Comparison of ENCODE assay signal across 23 cellular contexts in the genomic region with DNA sequence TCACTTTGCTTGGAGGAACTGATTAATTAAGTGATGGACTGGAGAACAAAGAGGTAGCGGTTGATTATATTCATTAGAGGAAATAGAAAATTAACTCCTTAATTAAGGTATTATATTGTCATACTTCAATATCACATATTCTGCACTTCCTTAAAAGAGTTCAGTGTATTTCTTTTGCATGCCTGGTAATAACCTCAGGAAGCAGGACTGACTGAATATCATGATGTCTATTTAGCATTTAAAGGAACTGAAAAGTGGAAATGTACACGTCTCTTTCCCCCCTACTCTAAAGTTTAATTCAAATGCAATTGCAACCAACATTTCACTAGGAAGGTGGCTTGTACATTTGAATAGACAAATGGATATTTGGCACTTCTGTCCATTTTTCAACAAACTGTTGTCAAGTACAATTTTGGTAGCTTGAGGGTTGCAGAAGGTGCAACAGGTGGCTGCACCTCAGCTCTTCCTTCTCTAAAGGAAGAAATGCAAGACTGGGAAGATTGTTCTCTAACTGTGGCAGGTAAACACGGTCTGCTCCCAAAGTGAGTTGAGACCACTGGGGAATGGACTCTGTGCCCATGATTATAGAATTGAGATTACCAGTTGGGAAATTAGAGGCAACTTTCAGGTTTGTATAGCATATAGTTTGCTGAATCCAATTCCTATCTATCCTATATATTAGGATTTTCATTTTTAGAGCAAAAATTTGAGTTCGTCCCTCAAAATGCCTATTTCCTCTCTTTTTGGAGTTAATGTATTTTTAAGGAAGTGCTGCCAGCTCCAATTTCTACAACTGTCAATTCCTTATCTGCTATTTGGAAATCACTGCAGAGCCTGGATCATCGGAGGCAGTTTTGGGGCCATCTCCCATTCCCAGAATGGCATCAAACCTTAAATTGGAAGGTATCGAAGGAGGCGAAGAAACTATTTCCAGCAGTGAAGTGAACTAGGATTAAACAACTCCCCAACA.
A peak's percentile ranks its signal among the peaks of the same experiment; 100 is the strongest.
DNase-seq lines count a peak whose midpoint lies in the region; ATAC-seq and TF ChIP-seq lines count a peak whose summit lies in the region.
"Had no signal": no experiment of that assay in that cellular context is flagged by ENCODE, and none has a peak within 500 bp of the region (broad histone marks: within the 10 kb centered on the region; RNA-seq: fewer than 3 reads in every experiment).

No MANE protein-coding gene starts in this region.

- no peak overlapping the region for H2BK15ac ChIP-seq in mesenchymal stem cell (ENCODE audit: low read depth, poor library complexity, severe bottlenecking)

- no peak overlapping the region for H3K14ac ChIP-seq in mesenchymal stem cell (ENCODE audit: low read length in 2 of 2)

- DNase-seq in NOMO-1 treated with DMSO at 0.1 percent for 48 hours (lab: John Stamatoyannopoulos, UW; ENCODE audit: unreplicated experiment) (peak; percentile 55), NOMO-1 treated with dmso at 0.1 percent for 144 hours (lab: John Stamatoyannopoulos, UW; ENCODE audit: unreplicated experiment) (no peak), RWPE2 (ENCODE audit: low spot score) (no peak), mesenchymal stem cell (no peak), colonic mucosa (no peak), HK-2 (ENCODE audit: unreplicated experiment) (no peak), AG20443 (ENCODE audit: low spot score) (no peak), NCI-H2081 treated with DMSO at 0.1 percent for 48 hours (lab: John Stamatoyannopoulos, UW) (no peak)
- DNase-seq: 8988T; BE2C; cerebellar nuclear complex; COR-L47; DMS79 treated with DMSO at 0.1 percent for 48 hours; effector memory CD4-positive, alpha-beta T cell; gastrocnemius medialis; hypothalamus; NCI-H1417; SHP77; stimulated activated CD4-positive, alpha-beta T cell treated with anti-CD3 and anti-CD28 coated beads, Interleukin-2, amount 100 ng/mL, for 48 hours; stimulated activated naive CD4-positive, alpha-beta T cell treated with Interleukin-2 at 50 U/mL for 16 hours; SW 1271 had no signal

- H3K9ac ChIP-seq in mesenchymal stem cell (ENCODE audit: low read length), result peak overlapping the region; percentile 31
- no peak overlapping the region for H3K9ac ChIP-seq in colonic mucosa (ENCODE audit: low read depth in 2 of 2, low read length in 2 of 2)

- H3K9me3 ChIP-seq in RWPE2 (ENCODE audit: severe bottlenecking), result no peaks in the 10 kb centered on the region
- peaks cover 3% of the 10 kb centered on the region for H3K9me3 ChIP-seq in mesenchymal stem cell (ENCODE audit: control insufficient read depth, low read length)
- no peaks in the 10 kb centered on the region for H3K9me3 ChIP-seq in colonic mucosa
- H3K9me3 ChIP-seq: BE2C, gastrocnemius medialis, thoracic aorta had no signal

- peaks cover 13% of the 10 kb centered on the region for H3K4me1 ChIP-seq in RWPE2 (ENCODE audit: insufficient read depth, poor library complexity, severe bottlenecking)
- peaks cover 2% of the 10 kb centered on the region for H3K4me1 ChIP-seq in mesenchymal stem cell (ENCODE audit: control insufficient read depth, insufficient read depth, low read depth, low read length)
- no peaks in the 10 kb centered on the region for H3K4me1 ChIP-seq in colonic mucosa
- H3K4me1 ChIP-seq: BE2C, gastrocnemius medialis had no signal

- no peaks in the 10 kb centered on the region for H3K79me1 ChIP-seq in mesenchymal stem cell (replicated peaks; ENCODE audit: low read length, poor library complexity, severe bottlenecking)

- no peak overlapping the region for H4K91ac ChIP-seq in mesenchymal stem cell (ENCODE audit: low read length)

- H3K27me3 ChIP-seq in RWPE2 (ENCODE audit: insufficient read depth, poor library complexity, severe bottlenecking) (no peaks in the 10 kb centered on the region), mesenchymal stem cell (ENCODE audit: control insufficient read depth in 1 of 2, insufficient read depth in 1 of 2, low read length in 2 of 2) (peaks cover 4 to 13% of the 10 kb centered on the region in 2 experiments), colonic mucosa (no peaks in the 10 kb centered on the region)
- H3K27me3 ChIP-seq: BE2C had no signal

- H2BK5ac ChIP-seq in mesenchymal stem cell (ENCODE audit: low read depth, low read length, poor library complexity, severe bottlenecking), result no peak overlapping the region

- H2BK12ac ChIP-seq in mesenchymal stem cell (ENCODE audit: low read length in 2 of 2), result no peak overlapping the region

- H3K27ac ChIP-seq in RWPE2 (ENCODE audit: poor library complexity, severe bottlenecking), result peak overlapping the region; percentile 25
- peak overlapping the region; percentile 71 for H3K27ac ChIP-seq in mesenchymal stem cell (ENCODE audit: low read length, poor library complexity, severe bottlenecking)
- no peak overlapping the region for H3K27ac ChIP-seq in colonic mucosa
- H3K27ac ChIP-seq: gastrocnemius medialis, thoracic aorta had no signal

- 80% methylated on average over 3 of the region's 7 CpGs for WGBS in mesenchymal stem cell

- no peak overlapping the region for H3K23ac ChIP-seq in mesenchymal stem cell (ENCODE audit: low read length in 2 of 2)

- H4K8ac ChIP-seq in mesenchymal stem cell (ENCODE audit: low read length), result no peak overlapping the region

- H2AK5ac ChIP-seq in mesenchymal stem cell (ENCODE audit: low read length, severe bottlenecking), result peak overlapping the region; percentile 15

- no peak for ATAC-seq in RWPE2 (ENCODE audit: low read depth)
- ATAC-seq: gastrocnemius medialis, GM12878 had no signal

- no peak for TF ChIP-seq CTCF in RWPE2 (IDR thresholded peaks at IDR 0.05; ENCODE audit: poor library complexity, severe bottlenecking)
- TF ChIP-seq CTCF in colonic mucosa (IDR thresholded peaks at IDR 0.05), result no peak

- no peaks in the 10 kb centered on the region for H3K36me3 ChIP-seq in RWPE2 (ENCODE audit: low read depth)
- H3K36me3 ChIP-seq in mesenchymal stem cell (ENCODE audit: control insufficient read depth in 1 of 2, insufficient read depth in 2 of 2, low read depth in 1 of 2, low read length in 2 of 2), result no peaks in the 10 kb centered on the region
- H3K36me3 ChIP-seq in colonic mucosa, result no peaks in the 10 kb centered on the region
- H3K36me3 ChIP-seq: BE2C, gastrocnemius medialis, thoracic aorta had no signal

- H3K4ac ChIP-seq in mesenchymal stem cell (ENCODE audit: low read depth in 1 of 2, low read length in 2 of 2), result no peak overlapping the region

- no peak overlapping the region for H2AFZ ChIP-seq in mesenchymal stem cell (ENCODE audit: low read depth, low read length)

- no peak overlapping the region for H3K4me3 ChIP-seq in RWPE2 (ENCODE audit: severe bottlenecking)
- no peak overlapping the region for H3K4me3 ChIP-seq in mesenchymal stem cell (ENCODE audit: insufficient read depth in 1 of 2, low read depth in 1 of 2, low read length in 2 of 2)
- H3K4me3 ChIP-seq in colonic mucosa, result no peak overlapping the region
- H3K4me3 ChIP-seq: gastrocnemius medialis, GM12878, thoracic aorta had no signal

- intact Hi-C loops in colonic mucosa (cut with DNase I), result no loop called here

- H2BK120ac ChIP-seq in mesenchymal stem cell (ENCODE audit: low read depth, low read length), result no peak overlapping the region

- H3K4me2 ChIP-seq in mesenchymal stem cell (ENCODE audit: low read length, poor library complexity, severe bottlenecking), result no peak overlapping the region

- no peak overlapping the region for H3K18ac ChIP-seq in mesenchymal stem cell (ENCODE audit: low read depth in 1 of 2, low read length in 2 of 2)
